ENCODE assay signal across 2 cellular contexts in genomic region chr3:40292637-40293036, GRCh38.
A peak's percentile ranks its signal among the peaks of the same experiment; 100 is the strongest.
TF ChIP-seq lines count a peak whose summit lies in the region.

No MANE protein-coding gene starts in this region.

TF ChIP-seq in GM23338, 12 proteins besides CTCF, POLR2A, EP300 and RAD21 (continued from another document):
- TF ChIP-seq ZNF462 (CRISPR knock-in tag; IDR thresholded peaks at IDR 0.05) (no peak), STAT1 (IDR thresholded peaks at IDR 0.05; ENCODE audit: unreplicated experiment) (no peak)

TF ChIP-seq in WTC11, 78 proteins besides CTCF, POLR2A, EP300 and RAD21 (continued from another document):
- TF ChIP-seq FOXK1 (CRISPR knock-in tag; IDR thresholded peaks at IDR 0.05) (peak; percentile 74; the same call in 1 of the 2 replicates), E2F5 (CRISPR knock-in tag; IDR thresholded peaks at IDR 0.05) (no peak), ZNF219 (CRISPR knock-in tag; IDR thresholded peaks at IDR 0.05; ENCODE audit: borderline replicate concordance) (no peak), ETV6 (CRISPR knock-in tag; IDR thresholded peaks at IDR 0.05) (no peak), NR2C2 (CRISPR knock-in tag; IDR thresholded peaks at IDR 0.05) (no peak), CREB1 (CRISPR knock-in tag; IDR thresholded peaks at IDR 0.05) (no peak), MLX (CRISPR knock-in tag; IDR thresholded peaks at IDR 0.05) (no peak), TEAD1 (CRISPR knock-in tag; IDR thresholded peaks at IDR 0.05) (0 out of 2 replicates have a peak, but pooled peaks have one; percentile 17), CBFB (CRISPR knock-in tag; IDR thresholded peaks at IDR 0.05; ENCODE audit: low read depth) (no peak), RORB (CRISPR knock-in tag; IDR thresholded peaks at IDR 0.05) (no peak), ZSCAN18 (CRISPR knock-in tag; IDR thresholded peaks at IDR 0.05) (no peak), JUN (CRISPR knock-in tag; IDR thresholded peaks at IDR 0.05) (no peak)
